In genomic region chr2:144659731-144660275, GRCh38 we compare ENCODE assay signal across 8 cellular contexts.
A peak's percentile ranks its signal among the peaks of the same experiment; 100 is the strongest.
DNase-seq lines count a peak whose midpoint lies in the region; ATAC-seq and TF ChIP-seq lines count a peak whose summit lies in the region.

No MANE protein-coding gene starts in this region.

- no peak for TF ChIP-seq CTCF in BE2C (IDR thresholded peaks at IDR 0.05; ENCODE audit: low read depth, low read length)

- no peaks in the 10 kb centered on the region for H3K27me3 ChIP-seq in SJSA1 (replicated peaks)
- no peaks in the 10 kb centered on the region for H3K27me3 ChIP-seq in BE2C

- peak overlapping the region; percentile 71 for H3K27ac ChIP-seq in SJSA1

- H3K4me1 ChIP-seq in SJSA1 (replicated peaks) = peaks cover 21% of the 10 kb centered on the region
- no peaks in the 10 kb centered on the region for H3K4me1 ChIP-seq in BE2C

- no peak overlapping the region for H3K4me3 ChIP-seq in SJSA1
- no peak overlapping the region for H3K4me3 ChIP-seq in BE2C (ENCODE audit: low read depth, low read length)

- peak; percentile 46 for ATAC-seq in GM18907 (IDR thresholded peaks at IDR 0.05; ENCODE audit: unreplicated experiment)
- no peak for ATAC-seq in GM18502 (IDR thresholded peaks at IDR 0.05; ENCODE audit: poor library complexity, unreplicated experiment)
- ATAC-seq in HG02642 (IDR thresholded peaks at IDR 0.05; ENCODE audit: poor library complexity, unreplicated experiment) = no peak

- H3K36me3 ChIP-seq in SJSA1 (no peaks in the 10 kb centered on the region), BE2C (no peaks in the 10 kb centered on the region)

- H3K9me3 ChIP-seq in SJSA1 (replicated peaks) (no peaks in the 10 kb centered on the region), BE2C (no peaks in the 10 kb centered on the region)

- DNase-seq in SJSA1 (ENCODE audit: low read depth in 1 of 2, low spot score in 2 of 2) (peak; percentile 85 to 93), BE2C (no peak), GM19240 (ENCODE audit: insufficient read length, low spot score) (no peak)
- DNase-seq in effector CD8-positive, alpha-beta T cell (lab: John Stamatoyannopoulos, UW) = peak; percentile 3
- DNase-seq in stimulated activated CD4-positive, alpha-beta T cell treated with anti-CD3 and anti-CD28 coated beads, Interleukin-1b, Interleukin-23, amount 100 ng/mL, for 24 hours (ENCODE audit: low read depth in 4 of 4, low spot score in 1 of 4) = peak; percentile 1 to 9 (median 4)

Comparison
In these comparisons a context has a peak if more than half of its experiments do, and no peak if none do; other contexts are left out.
1. DNase-seq: peak in SJSA1 (2 of 2), effector CD8-positive, alpha-beta T cell (single experiment) and stimulated activated CD4-positive, alpha-beta T cell treated with anti-CD3 and anti-CD28 coated beads, Interleukin-1b, Interleukin-23, amount 100 ng/mL, for 24 hours (4 of 4); none in BE2C (single experiment) and GM19240 (single experiment).